Comparison of ENCODE assay signal across 8 cellular contexts in genomic region chr19:1411255-1412191, GRCh38. TPM values are rescaled to one million over a fixed set of nuclear protein-coding genes. Genes with fewer than 3 reads are reported as not detected.
A peak's percentile ranks its signal among the peaks of the same experiment; 100 is the strongest.
DNase-seq lines count a peak whose midpoint lies in the region; ATAC-seq and TF ChIP-seq lines count a peak whose summit lies in the region.

No MANE protein-coding gene starts in this region.

- H3K4me2 ChIP-seq in H9 (ENCODE audit: insufficient read depth, insufficient read length, low read length), result no peak overlapping the region

- ATAC-seq in heart right ventricle, result peak; percentile 2 to 57 (median 38)
- no peak for ATAC-seq in GM21825 (IDR thresholded peaks at IDR 0.05; ENCODE audit: unreplicated experiment)

- peaks cover under 1% of the 10 kb centered on the region for H3K79me1 ChIP-seq in H9 (ENCODE audit: insufficient read depth, low read depth, low read length, poor library complexity, severe bottlenecking)

- peaks cover 0 to 2% of the 10 kb centered on the region in 2 experiments; a peak in 1 of 5 replicates for H3K9me3 Mint-ChIP-seq in H9
- H3K9me3 Mint-ChIP-seq in activated naive CD8-positive, alpha-beta T cell (ENCODE audit: low read depth), result no peaks in the 10 kb centered on the region

- peaks cover 69% of the 10 kb centered on the region for H3K79me2 ChIP-seq in H9 (ENCODE audit: insufficient read depth, low read length)

- no peak overlapping the region for H3K23ac ChIP-seq in H9 (ENCODE audit: insufficient read length, low read depth, low read length)

- H3K27ac ChIP-seq in H9 (ENCODE audit: insufficient read length, low read depth, low read length) (no peak overlapping the region), heart right ventricle (peak overlapping the region in 9 of 10 donors; percentile 67 to 99 (median 79)), skeletal muscle tissue (ENCODE audit: low read depth, low read length) (peak overlapping the region; percentile 89)

- no peak overlapping the region for H3K9ac ChIP-seq in H9 (ENCODE audit: extremely low read depth, insufficient read length, low read length)
- H3K9ac ChIP-seq in skeletal muscle tissue (ENCODE audit: low read depth in 1 of 3, low read length in 3 of 3), result peak overlapping the region; percentile 37 to 93 (median 64)

- H4K20me1 ChIP-seq in H9 (ENCODE audit: control insufficient read depth, insufficient read depth, insufficient read length), result no peaks in the 10 kb centered on the region

- H3K27me3 ChIP-seq in H9 (ENCODE audit: insufficient read depth, low read length) (no peaks in the 10 kb centered on the region), heart right ventricle (no peaks in the 10 kb centered on the region), skeletal muscle tissue (ENCODE audit: control insufficient read depth in 3 of 3, insufficient read depth in 3 of 3, low read length in 3 of 3) (no peaks in the 10 kb centered on the region)

- no peak for DNase-seq in H9
- DNase-seq in heart right ventricle, result peak; percentile 75 to 87
- no peak for DNase-seq in amniotic stem cell (lab: John Stamatoyannopoulos, UW)
- no peak for DNase-seq in ureter (ENCODE audit: low spot score)
- DNase-seq in stimulated activated CD4-positive, alpha-beta T cell treated with anti-CD3 and anti-CD28 coated beads, Interleukin-1b, Interleukin-23, amount 100 ng/mL, for 48 hours, result no peak

- H2BK5ac ChIP-seq in H9 (ENCODE audit: insufficient read length, low read length), result no peak overlapping the region

- H3K36me3 ChIP-seq in heart right ventricle (peaks cover 0 to 31% (median 3%) of the 10 kb centered on the region in 9 donors), skeletal muscle tissue (ENCODE audit: control insufficient read depth in 3 of 3, insufficient read depth in 3 of 3, low read length in 3 of 3) (peaks cover 0 to 7% (median 6%) of the 10 kb centered on the region in 3 donors)

- no CpG with 5 or more reads among the region's 29 CpGs for WGBS in H9 (ENCODE audit: extremely low coverage, insufficient read length, low lambda C conversion rate)
- 50 to 53% methylated on average over 29 of the region's 29 CpGs for WGBS in heart right ventricle, 2 donors

- H2BK20ac ChIP-seq in H9 (ENCODE audit: low read depth, low read length, poor library complexity, severe bottlenecking), result no peak overlapping the region

- H3K27me3 Mint-ChIP-seq in H9 (ENCODE audit: low read depth), result no peaks in the 10 kb centered on the region
- H3K27me3 Mint-ChIP-seq in activated naive CD8-positive, alpha-beta T cell, result no peaks in the 10 kb centered on the region

- H3K4me1 Mint-ChIP-seq in H9, result peaks cover 49 to 55% of the 10 kb centered on the region in 2 experiments
- H3K4me1 Mint-ChIP-seq in activated naive CD8-positive, alpha-beta T cell (ENCODE audit: low read depth), result peaks cover 63% of the 10 kb centered on the region

- H4K5ac ChIP-seq in H9 (ENCODE audit: insufficient read length, low read depth, low read length), result no peak overlapping the region

- H2BK12ac ChIP-seq in H9 (ENCODE audit: insufficient read length, low read depth, low read length), result no peak overlapping the region

- H3K9me3 ChIP-seq in H9 (ENCODE audit: control insufficient read depth, low read depth, low read length) (no peaks in the 10 kb centered on the region), heart right ventricle (no peaks in the 10 kb centered on the region), skeletal muscle tissue (ENCODE audit: control insufficient read depth in 3 of 3, low read length in 3 of 3) (no peaks in the 10 kb centered on the region)

- no peak overlapping the region for H3K56ac ChIP-seq in H9 (ENCODE audit: insufficient read length, low read depth, low read length)

- TF ChIP-seq CTCF in H9 (conservative IDR thresholded peaks at IDR 0.05) (no peak), heart right ventricle (IDR thresholded peaks at IDR 0.05) (no peak)

- H3K36me3 Mint-ChIP-seq in H9 (ENCODE audit: insufficient read depth in 1 of 3, low read depth in 3 of 3), result peaks cover 16 to 50% (median 35%) of the 10 kb centered on the region in 3 experiments
- peaks cover 2% of the 10 kb centered on the region for H3K36me3 Mint-ChIP-seq in activated naive CD8-positive, alpha-beta T cell

- H3K14ac ChIP-seq in H9 (ENCODE audit: insufficient read depth, low read length), result no peak overlapping the region

- no peak overlapping the region for H3K18ac ChIP-seq in H9 (ENCODE audit: insufficient read length, low read depth, low read length)

- no peak overlapping the region for H4K91ac ChIP-seq in H9 (ENCODE audit: insufficient read length, low read depth, low read length)

- H2BK15ac ChIP-seq in H9 (ENCODE audit: low read depth, low read length), result no peak overlapping the region

- H2AK5ac ChIP-seq in H9 (ENCODE audit: insufficient read length, low read length), result no peak overlapping the region

- peak overlapping the region in 2 of 3 experiments; percentile 64 to 97; a peak in 3 of 7 replicates for H3K27ac Mint-ChIP-seq in H9
- peak overlapping the region; percentile 98 for H3K27ac Mint-ChIP-seq in activated naive CD8-positive, alpha-beta T cell

- H2BK120ac ChIP-seq in H9 (ENCODE audit: low read depth, low read length, poor library complexity, severe bottlenecking), result no peak overlapping the region

- H3K4me3 Mint-ChIP-seq in H9, result peak overlapping the region in 1 of 2 experiments; percentile 21; a peak in 2 of 5 replicates
- H3K4me3 Mint-ChIP-seq in activated naive CD8-positive, alpha-beta T cell, result peak overlapping the region; percentile 97

- no peak overlapping the region for H3T11ph ChIP-seq in H9 (ENCODE audit: low read length)

- intact Hi-C loops in heart right ventricle (cut with DNase I), result loop anchor here in 1 of 10 donors (10.0 kb wide), 1 partner anchor 137 kb away; the partner anchor contains the start of gene FAM174C

- no peak overlapping the region for H2AFZ ChIP-seq in H9 (ENCODE audit: low read length)

- H3K4me1 ChIP-seq in H9 (ENCODE audit: insufficient read depth, low read length) (no peaks in the 10 kb centered on the region; the same call in 1 of the 2 replicates), heart right ventricle (peaks cover 51 to 84% (median 80%) of the 10 kb centered on the region in 9 donors), skeletal muscle tissue (ENCODE audit: control insufficient read depth in 3 of 3, insufficient read depth in 3 of 3, low read length in 3 of 3) (peaks cover 72 to 82% (median 76%) of the 10 kb centered on the region in 3 donors)

- H3K23me2 ChIP-seq in H9 (ENCODE audit: insufficient read length, low read depth, low read length, poor library complexity, severe bottlenecking), result peaks cover 6% of the 10 kb centered on the region

- H4K8ac ChIP-seq in H9 (replicated peaks; ENCODE audit: insufficient read length, low read depth, low read length), result no peak overlapping the region

- peak overlapping the region in 3 of 10 donors; percentile 11 to 24 (median 13) for H3K4me3 ChIP-seq in heart right ventricle
- peak overlapping the region in 2 of 3 donors; percentile 40 to 49 for H3K4me3 ChIP-seq in skeletal muscle tissue (ENCODE audit: low read length in 3 of 3)

- no peak overlapping the region for H3K4ac ChIP-seq in H9 (ENCODE audit: low read depth, low read length)

RNA-seq across cellular contexts. Expression of gene DAZAP1, which starts 4.1 kb away (rescaled TPM):
- 255 and 265 TPM in 2 replicates for total RNA-seq in H9 (2021)
- total RNA-seq in heart right ventricle, result 100 to 1,000 TPM in 2 of 10 donors, 10 to 100 TPM in 8; 56.7 to 111 (median 73.8) TPM
- polyA plus RNA-seq in heart right ventricle, result 10 to 100 TPM; 82.6 to 91.3 TPM
- 27.1 TPM for total RNA-seq in skeletal muscle tissue
- 137 TPM for total RNA-seq in ureter

RNA-seq across cellular contexts. Expression of gene GAMT, which starts 10.2 kb away (rescaled TPM):
- total RNA-seq in H9 (2021) (26.6 and 27.4 TPM in 2 replicates), heart right ventricle (10 to 100 TPM; 53.4 to 89.2 (median 72.1) TPM), skeletal muscle tissue (101 TPM), ureter (9.3 TPM)
- 100 to 1,000 TPM in 1 of 2 donors, 10 to 100 TPM in 1; 30.8 to 260 TPM for polyA plus RNA-seq in heart right ventricle

RNA-seq across cellular contexts. Expression of gene RPS15, which starts 26.7 kb away (rescaled TPM):
- total RNA-seq in H9 (2021) (1,628 and 1,677 TPM in 2 replicates), heart right ventricle (100 to 1,000 TPM; 480 to 720 (median 539) TPM), skeletal muscle tissue (354 TPM), ureter (1,085 TPM)
- 1,000 to 10,000 TPM; 2,400 to 3,724 TPM for polyA plus RNA-seq in heart right ventricle

RNA-seq across cellular contexts. Expression of gene NDUFS7, which starts 27.8 kb away (rescaled TPM):
- total RNA-seq in H9 (2021) (83.7 and 83.9 TPM in 2 replicates), heart right ventricle (100 to 1,000 TPM; 248 to 446 (median 377) TPM), skeletal muscle tissue (43.3 TPM), ureter (93.5 TPM)
- polyA plus RNA-seq in heart right ventricle, result 100 to 1,000 TPM; 307 to 498 TPM

RNA-seq across cellular contexts. Expression of gene APC2, which starts 38.4 kb away (rescaled TPM):
- total RNA-seq in H9 (2021) (0.68 and 2.0 TPM in 2 replicates), heart right ventricle (under 1 TPM in 9 of 10 donors, not detected in 1; 0.02 to 0.23 (median 0.08) TPM), skeletal muscle tissue (1.0 TPM), ureter (0.26 TPM)
- polyA plus RNA-seq in heart right ventricle, result under 1 TPM; 0.13 to 0.15 TPM

Comparison
In these comparisons a context has a peak if more than half of its experiments do, and no peak if none do; other contexts are left out.
1. DNase-seq: peak in heart right ventricle (2 of 2); none in H9 (single experiment), amniotic stem cell (single experiment), ureter (single experiment) and stimulated activated CD4-positive, alpha-beta T cell treated with anti-CD3 and anti-CD28 coated beads, Interleukin-1b, Interleukin-23, amount 100 ng/mL, for 48 hours (single experiment).